ENCODE assay signal across 20 cellular contexts in genomic region chr2:95279435-95280035, GRCh38. TPM values are rescaled to one million over a fixed set of nuclear protein-coding genes. Genes with fewer than 3 reads are reported as not detected.
"Had no signal": no experiment of that assay in that cellular context is flagged by ENCODE, and none has a peak within 500 bp of the region (broad histone marks: within the 10 kb centered on the region; RNA-seq: fewer than 3 reads in every experiment).

No MANE protein-coding gene starts in this region.

- H3K36me3 ChIP-seq: neutrophil had no signal

- H3K4me3 ChIP-seq: dorsolateral prefrontal cortex, testis, tibial artery had no signal

- H2AFZ ChIP-seq: parathyroid adenoma had no signal

- ATAC-seq: left lobe of liver; natural killer cell; sciatic nerve; stimulated activated memory B cell treated with anti-CD40 and anti-IgM and Interleukin-4, amounts not matched to agents 10 μg/mL and 1 μg/mL and 100 μg/mL, for 72 hours; stimulated activated naive CD8-positive, alpha-beta T cell treated with anti-CD3 and anti-CD28 coated beads, Interleukin-15, Interleukin-2, amounts not matched to agents 100 U/mL and 50 U/mL, for 24 hours had no signal

- FAIRE-seq: frontal cortex, keratinocyte had no signal

- H3K27ac ChIP-seq: dorsolateral prefrontal cortex, neutrophil, parathyroid adenoma, testis, tibial artery had no signal

- H3K9ac ChIP-seq: parathyroid adenoma had no signal

- H3K9me3 ChIP-seq: neutrophil, testis, tibial artery had no signal

- H3K27me3 ChIP-seq: dorsolateral prefrontal cortex, neutrophil, testis, tibial artery had no signal

- DNase-seq: dorsolateral prefrontal cortex; effector CD4-positive, alpha-beta T cell; head of caudate nucleus; mammary epithelial cell; mesendoderm; midbrain; natural killer cell; stimulated activated CD4-positive, alpha-beta T cell treated with anti-CD3 and anti-CD28 coated beads, Interleukin-4, amount 100 ng/mL, for 4 hours; stimulated activated naive CD8-positive, alpha-beta T cell treated with anti-CD3 and anti-CD28 coated beads, Interleukin-15, Interleukin-2, amounts not matched to agents 100 U/mL and 50 U/mL, for 24 hours; substantia nigra; testis; tibial artery had no signal

- H3K4me1 ChIP-seq: testis had no signal

RNA-seq across cellular contexts. Expression of gene KCNIP3, which starts 17.6 kb away (rescaled TPM):
- polyA plus RNA-seq: neural cell had no signal
